Comparison of ENCODE assay signal across 1 cellular context in the genomic region with DNA sequence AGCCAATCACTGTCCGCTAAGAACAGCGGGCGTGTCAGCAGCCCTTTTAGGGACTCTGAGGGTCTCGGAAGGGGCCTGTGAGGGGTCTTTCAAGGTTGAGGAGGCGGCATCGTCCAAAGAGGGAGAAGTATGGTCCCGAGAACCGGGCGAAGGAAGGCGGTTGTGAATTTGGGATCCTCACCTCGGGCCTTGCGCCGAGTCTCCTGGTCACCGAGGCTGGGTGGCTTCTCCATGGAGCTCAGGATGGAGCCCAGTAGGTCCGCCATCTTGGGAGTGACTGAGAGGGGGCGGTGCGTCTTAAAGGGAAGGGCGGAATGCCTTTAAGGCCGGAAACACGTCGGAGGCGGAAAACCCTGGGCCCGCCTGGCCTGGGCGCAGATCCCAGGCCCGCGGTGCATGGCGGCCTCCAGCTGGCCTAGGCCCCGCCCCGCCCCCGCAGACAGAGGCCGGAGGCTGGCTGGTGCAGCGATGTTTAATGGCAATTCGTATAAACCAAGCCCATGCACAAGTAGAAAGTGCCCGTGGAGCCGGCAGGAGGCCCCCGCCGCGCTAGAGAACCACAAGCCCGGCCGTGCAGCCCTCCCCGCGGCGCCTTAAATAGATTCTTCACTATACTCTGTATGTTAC.
TF ChIP-seq lines count a peak whose summit lies in the region.

A gene with protein sequence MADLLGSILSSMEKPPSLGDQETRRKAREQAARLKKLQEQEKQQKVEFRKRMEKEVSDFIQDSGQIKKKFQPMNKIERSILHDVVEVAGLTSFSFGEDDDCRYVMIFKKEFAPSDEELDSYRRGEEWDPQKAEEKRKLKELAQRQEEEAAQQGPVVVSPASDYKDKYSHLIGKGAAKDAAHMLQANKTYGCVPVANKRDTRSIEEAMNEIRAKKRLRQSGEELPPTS (minus strand): TSS at position 279 of the 627 bp plus-strand sequence. CDS start 13 bp downstream, at position 266.

TF ChIP-seq in GM12878, 131 proteins besides CTCF, POLR2A, EP300 and RAD21 (continued from another document and continues in another):
- TF ChIP-seq, protein P1, sequence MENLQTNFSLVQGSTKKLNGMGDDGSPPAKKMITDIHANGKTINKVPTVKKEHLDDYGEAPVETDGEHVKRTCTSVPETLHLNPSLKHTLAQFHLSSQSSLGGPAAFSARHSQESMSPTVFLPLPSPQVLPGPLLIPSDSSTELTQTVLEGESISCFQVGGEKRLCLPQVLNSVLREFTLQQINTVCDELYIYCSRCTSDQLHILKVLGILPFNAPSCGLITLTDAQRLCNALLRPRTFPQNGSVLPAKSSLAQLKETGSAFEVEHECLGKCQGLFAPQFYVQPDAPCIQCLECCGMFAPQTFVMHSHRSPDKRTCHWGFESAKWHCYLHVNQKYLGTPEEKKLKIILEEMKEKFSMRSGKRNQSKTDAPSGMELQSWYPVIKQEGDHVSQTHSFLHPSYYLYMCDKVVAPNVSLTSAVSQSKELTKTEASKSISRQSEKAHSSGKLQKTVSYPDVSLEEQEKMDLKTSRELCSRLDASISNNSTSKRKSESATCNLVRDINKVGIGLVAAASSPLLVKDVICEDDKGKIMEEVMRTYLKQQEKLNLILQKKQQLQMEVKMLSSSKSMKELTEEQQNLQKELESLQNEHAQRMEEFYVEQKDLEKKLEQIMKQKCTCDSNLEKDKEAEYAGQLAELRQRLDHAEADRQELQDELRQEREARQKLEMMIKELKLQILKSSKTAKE (IDR thresholded peaks at IDR 0.05; ENCODE audit: low read depth, poor library complexity, severe bottlenecking): no peak
- no peak for TF ChIP-seq CHD2 (IDR thresholded peaks at IDR 0.05; ENCODE audit: borderline replicate concordance, low read depth, low read length)
- TF ChIP-seq YBX1 (IDR thresholded peaks at IDR 0.05): no peak
- TF ChIP-seq, protein P2, sequence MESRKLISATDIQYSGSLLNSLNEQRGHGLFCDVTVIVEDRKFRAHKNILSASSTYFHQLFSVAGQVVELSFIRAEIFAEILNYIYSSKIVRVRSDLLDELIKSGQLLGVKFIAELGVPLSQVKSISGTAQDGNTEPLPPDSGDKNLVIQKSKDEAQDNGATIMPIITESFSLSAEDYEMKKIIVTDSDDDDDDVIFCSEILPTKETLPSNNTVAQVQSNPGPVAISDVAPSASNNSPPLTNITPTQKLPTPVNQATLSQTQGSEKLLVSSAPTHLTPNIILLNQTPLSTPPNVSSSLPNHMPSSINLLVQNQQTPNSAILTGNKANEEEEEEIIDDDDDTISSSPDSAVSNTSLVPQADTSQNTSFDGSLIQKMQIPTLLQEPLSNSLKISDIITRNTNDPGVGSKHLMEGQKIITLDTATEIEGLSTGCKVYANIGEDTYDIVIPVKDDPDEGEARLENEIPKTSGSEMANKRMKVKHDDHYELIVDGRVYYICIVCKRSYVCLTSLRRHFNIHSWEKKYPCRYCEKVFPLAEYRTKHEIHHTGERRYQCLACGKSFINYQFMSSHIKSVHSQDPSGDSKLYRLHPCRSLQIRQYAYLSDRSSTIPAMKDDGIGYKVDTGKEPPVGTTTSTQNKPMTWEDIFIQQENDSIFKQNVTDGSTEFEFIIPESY (IDR thresholded peaks at IDR 0.05): no peak
- TF ChIP-seq RBBP5 (conservative IDR thresholded peaks at IDR 0.05): no peak
- TF ChIP-seq MTA2 (IDR thresholded peaks at IDR 0.05; ENCODE audit: low read depth): peak; percentile 36; the same call in 1 of the 2 replicates
- 0 out of 2 replicates have a peak, but pooled peaks have one; percentile 77 for TF ChIP-seq ASH2L (IDR thresholded peaks at IDR 0.05; ENCODE audit: borderline replicate concordance, low read depth)
- TF ChIP-seq, protein P3, sequence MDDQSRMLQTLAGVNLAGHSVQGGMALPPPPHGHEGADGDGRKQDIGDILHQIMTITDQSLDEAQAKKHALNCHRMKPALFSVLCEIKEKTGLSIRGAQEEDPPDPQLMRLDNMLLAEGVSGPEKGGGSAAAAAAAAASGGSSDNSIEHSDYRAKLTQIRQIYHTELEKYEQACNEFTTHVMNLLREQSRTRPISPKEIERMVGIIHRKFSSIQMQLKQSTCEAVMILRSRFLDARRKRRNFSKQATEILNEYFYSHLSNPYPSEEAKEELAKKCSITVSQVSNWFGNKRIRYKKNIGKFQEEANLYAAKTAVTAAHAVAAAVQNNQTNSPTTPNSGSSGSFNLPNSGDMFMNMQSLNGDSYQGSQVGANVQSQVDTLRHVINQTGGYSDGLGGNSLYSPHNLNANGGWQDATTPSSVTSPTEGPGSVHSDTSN (IDR thresholded peaks at IDR 0.05; ENCODE audit: insufficient replicate concordance, low read depth, low read length): peak; percentile 39
- TF ChIP-seq NR2C2 (IDR thresholded peaks at IDR 0.05; ENCODE audit: borderline replicate concordance, control insufficient read depth, insufficient read length, low read depth): no peak
- no peak for TF ChIP-seq ESRRA (IDR thresholded peaks at IDR 0.05; ENCODE audit: low read length)
- TF ChIP-seq, protein P4, sequence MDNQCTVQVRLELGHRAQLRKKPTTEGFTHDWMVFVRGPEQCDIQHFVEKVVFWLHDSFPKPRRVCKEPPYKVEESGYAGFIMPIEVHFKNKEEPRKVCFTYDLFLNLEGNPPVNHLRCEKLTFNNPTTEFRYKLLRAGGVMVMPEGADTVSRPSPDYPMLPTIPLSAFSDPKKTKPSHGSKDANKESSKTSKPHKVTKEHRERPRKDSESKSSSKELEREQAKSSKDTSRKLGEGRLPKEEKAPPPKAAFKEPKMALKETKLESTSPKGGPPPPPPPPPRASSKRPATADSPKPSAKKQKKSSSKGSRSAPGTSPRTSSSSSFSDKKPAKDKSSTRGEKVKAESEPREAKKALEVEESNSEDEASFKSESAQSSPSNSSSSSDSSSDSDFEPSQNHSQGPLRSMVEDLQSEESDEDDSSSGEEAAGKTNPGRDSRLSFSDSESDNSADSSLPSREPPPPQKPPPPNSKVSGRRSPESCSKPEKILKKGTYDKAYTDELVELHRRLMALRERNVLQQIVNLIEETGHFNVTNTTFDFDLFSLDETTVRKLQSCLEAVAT (IDR thresholded peaks at IDR 0.05): 0 out of 2 replicates have a peak, but pooled peaks have one; percentile 28
- TF ChIP-seq WRNIP1 (IDR thresholded peaks at IDR 0.05; ENCODE audit: borderline replicate concordance, low read depth, low read length): 0 out of 2 replicates have a peak, but pooled peaks have one; percentile 67
- TF ChIP-seq, protein P5, sequence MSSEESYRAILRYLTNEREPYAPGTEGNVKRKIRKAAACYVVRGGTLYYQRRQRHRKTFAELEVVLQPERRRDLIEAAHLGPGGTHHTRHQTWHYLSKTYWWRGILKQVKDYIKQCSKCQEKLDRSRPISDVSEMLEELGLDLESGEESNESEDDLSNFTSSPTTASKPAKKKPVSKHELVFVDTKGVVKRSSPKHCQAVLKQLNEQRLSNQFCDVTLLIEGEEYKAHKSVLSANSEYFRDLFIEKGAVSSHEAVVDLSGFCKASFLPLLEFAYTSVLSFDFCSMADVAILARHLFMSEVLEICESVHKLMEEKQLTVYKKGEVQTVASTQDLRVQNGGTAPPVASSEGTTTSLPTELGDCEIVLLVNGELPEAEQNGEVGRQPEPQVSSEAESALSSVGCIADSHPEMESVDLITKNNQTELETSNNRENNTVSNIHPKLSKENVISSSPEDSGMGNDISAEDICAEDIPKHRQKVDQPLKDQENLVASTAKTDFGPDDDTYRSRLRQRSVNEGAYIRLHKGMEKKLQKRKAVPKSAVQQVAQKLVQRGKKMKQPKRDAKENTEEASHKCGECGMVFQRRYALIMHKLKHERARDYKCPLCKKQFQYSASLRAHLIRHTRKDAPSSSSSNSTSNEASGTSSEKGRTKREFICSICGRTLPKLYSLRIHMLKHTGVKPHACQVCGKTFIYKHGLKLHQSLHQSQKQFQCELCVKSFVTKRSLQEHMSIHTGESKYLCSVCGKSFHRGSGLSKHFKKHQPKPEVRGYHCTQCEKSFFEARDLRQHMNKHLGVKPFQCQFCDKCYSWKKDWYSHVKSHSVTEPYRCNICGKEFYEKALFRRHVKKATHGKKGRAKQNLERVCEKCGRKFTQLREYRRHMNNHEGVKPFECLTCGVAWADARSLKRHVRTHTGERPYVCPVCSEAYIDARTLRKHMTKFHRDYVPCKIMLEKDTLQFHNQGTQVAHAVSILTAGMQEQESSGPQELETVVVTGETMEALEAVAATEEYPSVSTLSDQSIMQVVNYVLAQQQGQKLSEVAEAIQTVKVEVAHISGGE (CRISPR knock-in tag; IDR thresholded peaks at IDR 0.05): no peak
- TF ChIP-seq, protein P6, sequence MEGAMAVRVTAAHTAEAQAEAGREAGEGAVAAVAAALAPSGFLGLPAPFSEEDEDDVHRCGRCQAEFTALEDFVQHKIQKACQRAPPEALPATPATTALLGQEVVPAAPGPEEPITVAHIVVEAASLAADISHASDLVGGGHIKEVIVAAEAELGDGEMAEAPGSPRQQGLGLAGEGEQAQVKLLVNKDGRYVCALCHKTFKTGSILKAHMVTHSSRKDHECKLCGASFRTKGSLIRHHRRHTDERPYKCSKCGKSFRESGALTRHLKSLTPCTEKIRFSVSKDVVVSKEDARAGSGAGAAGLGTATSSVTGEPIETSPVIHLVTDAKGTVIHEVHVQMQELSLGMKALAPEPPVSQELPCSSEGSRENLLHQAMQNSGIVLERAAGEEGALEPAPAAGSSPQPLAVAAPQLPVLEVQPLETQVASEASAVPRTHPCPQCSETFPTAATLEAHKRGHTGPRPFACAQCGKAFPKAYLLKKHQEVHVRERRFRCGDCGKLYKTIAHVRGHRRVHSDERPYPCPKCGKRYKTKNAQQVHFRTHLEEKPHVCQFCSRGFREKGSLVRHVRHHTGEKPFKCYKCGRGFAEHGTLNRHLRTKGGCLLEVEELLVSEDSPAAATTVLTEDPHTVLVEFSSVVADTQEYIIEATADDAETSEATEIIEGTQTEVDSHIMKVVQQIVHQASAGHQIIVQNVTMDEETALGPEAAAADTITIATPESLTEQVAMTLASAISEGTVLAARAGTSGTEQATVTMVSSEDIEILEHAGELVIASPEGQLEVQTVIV (IDR thresholded peaks at IDR 0.05; ENCODE audit: borderline replicate concordance, partially characterized antibody): no peak
- no peak for TF ChIP-seq BMI1 (IDR thresholded peaks at IDR 0.05; ENCODE audit: borderline replicate concordance)
- 0 out of 2 replicates have a peak, but pooled peaks have one; percentile 19 for TF ChIP-seq ZNF24 (IDR thresholded peaks at IDR 0.05)
- peak; percentile 22 for TF ChIP-seq RUNX3 (IDR thresholded peaks at IDR 0.05; ENCODE audit: low read length)
- no peak; the same call in 1 of the 2 replicates for TF ChIP-seq CREB1 (IDR thresholded peaks at IDR 0.05; ENCODE audit: low read depth)
- TF ChIP-seq, protein P7, sequence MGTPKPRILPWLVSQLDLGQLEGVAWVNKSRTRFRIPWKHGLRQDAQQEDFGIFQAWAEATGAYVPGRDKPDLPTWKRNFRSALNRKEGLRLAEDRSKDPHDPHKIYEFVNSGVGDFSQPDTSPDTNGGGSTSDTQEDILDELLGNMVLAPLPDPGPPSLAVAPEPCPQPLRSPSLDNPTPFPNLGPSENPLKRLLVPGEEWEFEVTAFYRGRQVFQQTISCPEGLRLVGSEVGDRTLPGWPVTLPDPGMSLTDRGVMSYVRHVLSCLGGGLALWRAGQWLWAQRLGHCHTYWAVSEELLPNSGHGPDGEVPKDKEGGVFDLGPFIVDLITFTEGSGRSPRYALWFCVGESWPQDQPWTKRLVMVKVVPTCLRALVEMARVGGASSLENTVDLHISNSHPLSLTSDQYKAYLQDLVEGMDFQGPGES (IDR thresholded peaks at IDR 0.05): no peak
- no peak for TF ChIP-seq SP1 (IDR thresholded peaks at IDR 0.05; ENCODE audit: low read depth, low read length)
- TF ChIP-seq NRF1 (conservative IDR thresholded peaks at IDR 0.05; ENCODE audit: low read depth, low read length): no peak
- TF ChIP-seq, protein P8, sequence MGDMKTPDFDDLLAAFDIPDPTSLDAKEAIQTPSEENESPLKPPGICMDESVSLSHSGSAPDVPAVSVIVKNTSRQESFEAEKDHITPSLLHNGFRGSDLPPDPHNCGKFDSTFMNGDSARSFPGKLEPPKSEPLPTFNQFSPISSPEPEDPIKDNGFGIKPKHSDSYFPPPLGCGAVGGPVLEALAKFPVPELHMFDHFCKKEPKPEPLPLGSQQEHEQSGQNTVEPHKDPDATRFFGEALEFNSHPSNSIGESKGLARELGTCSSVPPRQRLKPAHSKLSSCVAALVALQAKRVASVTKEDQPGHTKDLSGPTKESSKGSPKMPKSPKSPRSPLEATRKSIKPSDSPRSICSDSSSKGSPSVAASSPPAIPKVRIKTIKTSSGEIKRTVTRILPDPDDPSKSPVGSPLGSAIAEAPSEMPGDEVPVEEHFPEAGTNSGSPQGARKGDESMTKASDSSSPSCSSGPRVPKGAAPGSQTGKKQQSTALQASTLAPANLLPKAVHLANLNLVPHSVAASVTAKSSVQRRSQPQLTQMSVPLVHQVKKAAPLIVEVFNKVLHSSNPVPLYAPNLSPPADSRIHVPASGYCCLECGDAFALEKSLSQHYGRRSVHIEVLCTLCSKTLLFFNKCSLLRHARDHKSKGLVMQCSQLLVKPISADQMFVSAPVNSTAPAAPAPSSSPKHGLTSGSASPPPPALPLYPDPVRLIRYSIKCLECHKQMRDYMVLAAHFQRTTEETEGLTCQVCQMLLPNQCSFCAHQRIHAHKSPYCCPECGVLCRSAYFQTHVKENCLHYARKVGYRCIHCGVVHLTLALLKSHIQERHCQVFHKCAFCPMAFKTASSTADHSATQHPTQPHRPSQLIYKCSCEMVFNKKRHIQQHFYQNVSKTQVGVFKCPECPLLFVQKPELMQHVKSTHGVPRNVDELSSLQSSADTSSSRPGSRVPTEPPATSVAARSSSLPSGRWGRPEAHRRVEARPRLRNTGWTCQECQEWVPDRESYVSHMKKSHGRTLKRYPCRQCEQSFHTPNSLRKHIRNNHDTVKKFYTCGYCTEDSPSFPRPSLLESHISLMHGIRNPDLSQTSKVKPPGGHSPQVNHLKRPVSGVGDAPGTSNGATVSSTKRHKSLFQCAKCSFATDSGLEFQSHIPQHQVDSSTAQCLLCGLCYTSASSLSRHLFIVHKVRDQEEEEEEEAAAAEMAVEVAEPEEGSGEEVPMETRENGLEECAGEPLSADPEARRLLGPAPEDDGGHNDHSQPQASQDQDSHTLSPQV (IDR thresholded peaks at IDR 0.05): peak; percentile 93
- TF ChIP-seq, protein P9, sequence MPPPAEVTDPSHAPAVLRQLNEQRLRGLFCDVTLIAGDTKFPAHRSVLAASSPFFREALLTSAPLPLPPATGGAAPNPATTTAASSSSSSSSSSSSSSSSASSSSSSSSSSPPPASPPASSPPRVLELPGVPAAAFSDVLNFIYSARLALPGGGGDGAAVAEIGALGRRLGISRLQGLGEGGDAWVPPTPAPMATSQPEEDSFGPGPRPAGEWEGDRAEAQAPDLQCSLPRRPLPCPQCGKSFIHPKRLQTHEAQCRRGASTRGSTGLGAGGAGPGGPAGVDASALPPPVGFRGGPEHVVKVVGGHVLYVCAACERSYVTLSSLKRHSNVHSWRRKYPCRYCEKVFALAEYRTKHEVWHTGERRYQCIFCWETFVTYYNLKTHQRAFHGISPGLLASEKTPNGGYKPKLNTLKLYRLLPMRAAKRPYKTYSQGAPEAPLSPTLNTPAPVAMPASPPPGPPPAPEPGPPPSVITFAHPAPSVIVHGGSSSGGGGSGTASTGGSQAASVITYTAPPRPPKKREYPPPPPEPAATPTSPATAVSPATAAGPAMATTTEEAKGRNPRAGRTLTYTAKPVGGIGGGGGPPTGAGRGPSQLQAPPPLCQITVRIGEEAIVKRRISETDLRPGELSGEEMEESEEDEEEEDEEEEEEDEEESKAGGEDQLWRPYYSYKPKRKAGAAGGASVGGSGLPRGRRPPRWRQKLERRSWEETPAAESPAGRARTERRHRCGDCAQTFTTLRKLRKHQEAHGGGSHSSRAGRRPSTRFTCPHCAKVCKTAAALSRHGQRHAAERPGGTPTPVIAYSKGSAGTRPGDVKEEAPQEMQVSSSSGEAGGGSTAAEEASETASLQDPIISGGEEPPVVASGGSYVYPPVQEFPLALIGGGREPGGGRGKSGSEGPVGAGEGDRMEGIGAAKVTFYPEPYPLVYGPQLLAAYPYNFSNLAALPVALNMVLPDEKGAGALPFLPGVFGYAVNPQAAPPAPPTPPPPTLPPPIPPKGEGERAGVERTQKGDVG (CRISPR knock-in tag; IDR thresholded peaks at IDR 0.05): no peak
- TF ChIP-seq HDGF (IDR thresholded peaks at IDR 0.05): 0 out of 2 replicates have a peak, but pooled peaks have one; percentile 1
- TF ChIP-seq RELA (IDR thresholded peaks at IDR 0.05; ENCODE audit: borderline replicate concordance, partially characterized antibody): no peak
- TF ChIP-seq NFYA (IDR thresholded peaks at IDR 0.05; ENCODE audit: borderline replicate concordance, low read depth, low read length): no peak
